8 cellular contexts compared by ENCODE assay signal in genomic region chr2:112048887-112049286, GRCh38. TPM values are rescaled to one million over a fixed set of nuclear protein-coding genes. Genes with fewer than 3 reads are reported as not detected.
DNase-seq lines count a peak whose midpoint lies in the region; ATAC-seq, FAIRE-seq and TF ChIP-seq lines count a peak whose summit lies in the region.

No MANE protein-coding gene starts in this region.

- no peaks in the 10 kb centered on the region for H3K36me3 Mint-ChIP-seq in activated CD8-positive, alpha-beta memory T cell treated with anti-CD3 and anti-CD28 coated beads, Interleukin-2, amount 10 ng/mL, durations not matched to agents 7 days and 5 days
- H3K36me3 Mint-ChIP-seq in activated CD4-positive, alpha-beta memory T cell treated with anti-CD3 and anti-CD28 coated beads, Interleukin-2, amount 10 ng/mL, durations not matched to agents 7 days and 5 days (ENCODE audit: low read depth), result no peaks in the 10 kb centered on the region

- CTCF ChIA-PET in RWPE1 (lab: Yijun Ruan, JAX) (interaction anchor here (0.7 to 2.5 kb wide), 4 partner anchors 23 to 209 kb away, joined by 3 to 12 read pairs (median 4); no protein-coding TSS in a partner anchor), H1 (lab: Charles Lee; ENCODE audit: partially characterized antibody) (interaction anchor here (0.7 to 5.1 kb wide), 10 partner anchors 10 to 454 kb away, joined by 3 to 54 read pairs (median 6); no protein-coding TSS in a partner anchor)
- CTCF ChIA-PET in activated CD8-positive, alpha-beta memory T cell treated with anti-CD3 and anti-CD28 coated beads, Interleukin-2, amount 10 ng/mL, durations not matched to agents 7 days and 5 days (lab: Charles Lee), result interaction anchor here (0.9 to 4.4 kb wide), 2 partner anchors 157 to 161 kb away, joined by 4 to 27 read pairs; no protein-coding TSS in a partner anchor
- CTCF ChIA-PET in activated CD4-positive, alpha-beta memory T cell treated with anti-CD3 and anti-CD28 coated beads, Interleukin-2, amount 10 ng/mL, durations not matched to agents 7 days and 5 days (lab: Charles Lee), result interaction anchor here (0.7 to 4.2 kb wide), 3 partner anchors 161 to 207 kb away, joined by 4 to 22 read pairs (median 5); no protein-coding TSS in a partner anchor

- H4K20me1 ChIP-seq in H1 (replicated peaks in 1 of 2; ENCODE audit: control insufficient read depth in 1 of 2, insufficient read depth in 2 of 2, low read length in 2 of 2), result no peaks in the 10 kb centered on the region

- no peak overlapping the region for H2AFZ ChIP-seq in H1 (ENCODE audit: low read length)

- FAIRE-seq in H1 (lab: Jason Lieb, UNC), result no peak

- ATAC-seq in activated CD8-positive, alpha-beta memory T cell treated with anti-CD3 and anti-CD28 coated beads, Interleukin-2, amount 10 ng/mL, durations not matched to agents 7 days and 5 days, result no peak

- no peak overlapping the region for H3K4me2 ChIP-seq in H1 (ENCODE audit: insufficient read depth in 1 of 2, low read depth in 2 of 2, low read length in 2 of 2)

- no peaks in the 10 kb centered on the region for H3K79me2 ChIP-seq in H1 (ENCODE audit: control insufficient read depth in 1 of 2, insufficient read depth in 2 of 2, low read length in 2 of 2)

- TF ChIP-seq CTCF in RWPE1 (conservative IDR thresholded peaks at IDR 0.05; ENCODE audit: low read depth) (peak; percentile 85), H1 (IDR thresholded peaks at IDR 0.05; ENCODE audit: control extremely low read depth in 1 of 3, insufficient read depth in 1 of 3, low read depth in 1 of 3, low read length in 3 of 3) (peak in 2 of 3 experiments; percentile 38 to 56; a peak in 2 of 4 replicates)

- peak; percentile 61 to 68 for TF ChIP-seq RAD21 in H1 (IDR thresholded peaks at IDR 0.05 in 1 of 2, conservative IDR thresholded peaks at IDR 0.05 in 1 of 2; ENCODE audit: low read depth in 2 of 2, low read length in 2 of 2)

- no peak overlapping the region for H2BK12ac ChIP-seq in H1 (ENCODE audit: low read depth, low read length)

- H3K9me3 ChIP-seq in H1 (ENCODE audit: insufficient read depth in 2 of 2, low read depth in 1 of 2, low read length in 1 of 2), result peaks cover 4 to 7% of the 10 kb centered on the region in 2 experiments; a peak in 3 of 4 replicates

- TF ChIP-seq POLR2A in H1 (IDR thresholded peaks at IDR 0.05; ENCODE audit: control extremely low read depth in 1 of 2, low read depth in 2 of 2, low read length in 2 of 2), result no peak

- no peak overlapping the region for H3K4me3 ChIP-seq in H1 (ENCODE audit: extremely low read depth in 1 of 4, insufficient read depth in 2 of 4, low read depth in 3 of 4, low read length in 4 of 4)

- H3K4me1 Mint-ChIP-seq in activated CD8-positive, alpha-beta memory T cell treated with anti-CD3 and anti-CD28 coated beads, Interleukin-2, amount 10 ng/mL, durations not matched to agents 7 days and 5 days, result peaks cover 7% of the 10 kb centered on the region
- H3K4me1 Mint-ChIP-seq in activated CD4-positive, alpha-beta memory T cell treated with anti-CD3 and anti-CD28 coated beads, Interleukin-2, amount 10 ng/mL, durations not matched to agents 7 days and 5 days, result peaks cover 15% of the 10 kb centered on the region

- H2BK120ac ChIP-seq in H1 (replicated peaks; ENCODE audit: low read depth, low read length), result no peak overlapping the region

- H3K4me3 Mint-ChIP-seq in activated CD8-positive, alpha-beta memory T cell treated with anti-CD3 and anti-CD28 coated beads, Interleukin-2, amount 10 ng/mL, durations not matched to agents 7 days and 5 days, result no peak overlapping the region
- no peak overlapping the region for H3K4me3 Mint-ChIP-seq in activated CD4-positive, alpha-beta memory T cell treated with anti-CD3 and anti-CD28 coated beads, Interleukin-2, amount 10 ng/mL, durations not matched to agents 7 days and 5 days

- no peak overlapping the region for H3K18ac ChIP-seq in H1 (ENCODE audit: extremely low read depth, low read length)

- DNase-seq in activated gamma-delta T cell treated with Interleukin-2 at 50 U/mL for 16 hours (peak; percentile 25), activated gamma-delta T cell (lab: John Stamatoyannopoulos, UW) (no peak), LHCN-M2 (ENCODE audit: low read depth) (peak; percentile 61), RWPE1 (ENCODE audit: low spot score) (peak; percentile 29), H1 (ENCODE audit: low read depth in 1 of 2, low spot score in 2 of 2) (no peak), midbrain (lab: John Stamatoyannopoulos, UW) (peak; percentile 78)
- DNase-seq in activated CD8-positive, alpha-beta memory T cell treated with anti-CD3 and anti-CD28 coated beads, Interleukin-2, amount 10 ng/mL, durations not matched to agents 7 days and 5 days, result no peak
- no peak for DNase-seq in activated CD4-positive, alpha-beta memory T cell treated with anti-CD3 and anti-CD28 coated beads, Interleukin-2, amount 10 ng/mL, durations not matched to agents 7 days and 5 days

- POLR2A ChIA-PET in RWPE1 (lab: Yijun Ruan, JAX; ENCODE audit: low non-redundant PET), result no interaction called here
- POLR2A ChIA-PET in H1 (lab: Charles Lee; ENCODE audit: partially characterized antibody), result interaction anchor here (0.9 kb wide), 2 partner anchors 110 to 150 kb away, joined by 3 read pairs; partner anchors contain the start of gene MERTK
- POLR2A ChIA-PET in activated CD4-positive, alpha-beta memory T cell treated with anti-CD3 and anti-CD28 coated beads, Interleukin-2, amount 10 ng/mL, durations not matched to agents 7 days and 5 days (lab: Charles Lee), result no interaction called here

- no peak overlapping the region for H4K5ac ChIP-seq in H1 (ENCODE audit: insufficient read length, low read depth, low read length)

- no peak overlapping the region for H3K27ac ChIP-seq in RWPE1
- no peak overlapping the region for H3K27ac ChIP-seq in H1 (ENCODE audit: low read depth, low read length)

- peaks cover 19% of the 10 kb centered on the region for H3K27me3 Mint-ChIP-seq in activated CD8-positive, alpha-beta memory T cell treated with anti-CD3 and anti-CD28 coated beads, Interleukin-2, amount 10 ng/mL, durations not matched to agents 7 days and 5 days
- H3K27me3 Mint-ChIP-seq in activated CD4-positive, alpha-beta memory T cell treated with anti-CD3 and anti-CD28 coated beads, Interleukin-2, amount 10 ng/mL, durations not matched to agents 7 days and 5 days, result peaks cover 18% of the 10 kb centered on the region

- no peaks in the 10 kb centered on the region for H3K27me3 ChIP-seq in H1 (replicated peaks in 1 of 4; ENCODE audit: control insufficient read depth in 3 of 4, extremely low read depth in 1 of 4, insufficient read depth in 3 of 4, low read length in 3 of 4)

- no peaks in the 10 kb centered on the region for H3K23me2 ChIP-seq in H1 (ENCODE audit: low read depth, low read length)

- no peak overlapping the region for H3K9ac ChIP-seq in H1 (replicated peaks in 1 of 4; ENCODE audit: extremely low read depth in 1 of 4, low read depth in 3 of 4, low read length in 3 of 4)

- H2AK5ac ChIP-seq in H1 (ENCODE audit: low read depth, low read length), result no peak overlapping the region

- H3K56ac ChIP-seq in H1 (replicated peaks; ENCODE audit: insufficient read length, low read depth, low read length), result no peak overlapping the region

- no peak overlapping the region for H4K91ac ChIP-seq in H1 (replicated peaks; ENCODE audit: insufficient read length, low read length)

- no peak overlapping the region for H2BK5ac ChIP-seq in H1 (ENCODE audit: low read depth, low read length)

- H3K27ac Mint-ChIP-seq in activated CD8-positive, alpha-beta memory T cell treated with anti-CD3 and anti-CD28 coated beads, Interleukin-2, amount 10 ng/mL, durations not matched to agents 7 days and 5 days, result no peak overlapping the region
- H3K27ac Mint-ChIP-seq in activated CD4-positive, alpha-beta memory T cell treated with anti-CD3 and anti-CD28 coated beads, Interleukin-2, amount 10 ng/mL, durations not matched to agents 7 days and 5 days, result no peak overlapping the region

- no peak overlapping the region for H3K4ac ChIP-seq in H1 (replicated peaks; ENCODE audit: insufficient read length, low read depth, low read length)

- H3K79me1 ChIP-seq in H1 (ENCODE audit: low read depth, low read length), result no peaks in the 10 kb centered on the region

- no peak overlapping the region for H2BK20ac ChIP-seq in H1 (ENCODE audit: low read length)

- H3K23ac ChIP-seq in H1 (ENCODE audit: insufficient read length), result no peak overlapping the region

- 53% methylated on average over 3 of the region's 3 CpGs; no CpG with 5 or more reads in 1 of the 2 experiments for WGBS in H1 (ENCODE audit: extremely low coverage in 1 of 2, insufficient coverage in 1 of 2, insufficient read length in 1 of 2, insufficient replicate concordance in 2 of 2, low coverage in 1 of 2, low lambda C conversion rate in 2 of 2, missing lambda C conversion rate in 1 of 2), 2 experiments

- peaks cover 0 to 9% (median 4%) of the 10 kb centered on the region in 4 experiments; a peak in 4 of 7 replicates for H3K4me1 ChIP-seq in H1 (replicated peaks in 1 of 4; ENCODE audit: control insufficient read depth in 3 of 4, insufficient read depth in 4 of 4, low read length in 3 of 4)

- no peak for TF ChIP-seq EP300 in H1 (IDR thresholded peaks at IDR 0.05; ENCODE audit: borderline replicate concordance in 1 of 2, low read depth in 2 of 2, low read length in 2 of 2)

- H3K14ac ChIP-seq in H1 (ENCODE audit: insufficient read length), result no peak overlapping the region

- H4K8ac ChIP-seq in H1 (ENCODE audit: extremely low read depth, insufficient read depth, low read length), result no peak overlapping the region

- peaks cover 2% of the 10 kb centered on the region for H3K9me3 Mint-ChIP-seq in activated CD8-positive, alpha-beta memory T cell treated with anti-CD3 and anti-CD28 coated beads, Interleukin-2, amount 10 ng/mL, durations not matched to agents 7 days and 5 days (ENCODE audit: low read depth)
- H3K9me3 Mint-ChIP-seq in activated CD4-positive, alpha-beta memory T cell treated with anti-CD3 and anti-CD28 coated beads, Interleukin-2, amount 10 ng/mL, durations not matched to agents 7 days and 5 days, result no peaks in the 10 kb centered on the region

- no peaks in the 10 kb centered on the region for H3K36me3 ChIP-seq in H1 (ENCODE audit: control insufficient read depth in 2 of 4, insufficient read depth in 4 of 4, low read length in 3 of 4)

- H2BK15ac ChIP-seq in H1 (ENCODE audit: low read length), result no peak overlapping the region

RNA-seq across cellular contexts. Expression of gene TMEM87B, which starts 6.2 kb away (rescaled TPM):
- 27.4 and 31.6 TPM in 2 replicates for total RNA-seq in LHCN-M2 (2014; rRNA removed)
- polyA plus RNA-seq in LHCN-M2 (2012), result 10.2 TPM
- 7.2 and 9.6 TPM in 2 replicates for total RNA-seq in H1 (2021; fragmentation: NEBNext Ultra II Directional; extraction: Animal tissue kit (Norgen Biotek cat#: 25700))
- 3.0 and 9.0 TPM in 2 replicates for polyA plus RNA-seq in H1 (2011; rRNA removed)
- polyA plus RNA-seq in H1 (2011; cell fraction: cytosol; rRNA removed), result 8.5 TPM
- 3.4 TPM for polyA plus RNA-seq in H1 (2011; cell fraction: nucleus; rRNA removed)
- 3.7 to 6.8 TPM (median 4.5 TPM) in 4 replicates for polyA plus RNA-seq in H1 (2012, experiment 1 of 2)
- polyA plus RNA-seq in H1 (2012, experiment 2 of 2), result 0.89 TPM
- polyA plus RNA-seq in H1 (2013, experiment 1 of 2), result 12.3 TPM
- 11.6 TPM for polyA plus RNA-seq in H1 (2013, experiment 2 of 2)
- 4.5 and 5.5 TPM in 2 replicates for polyA minus RNA-seq in H1 (2011; rRNA and poly(A)+ RNA removed)
- 12.8 TPM for polyA minus RNA-seq in H1 (2011; cell fraction: cytosol; rRNA and poly(A)+ RNA removed)
- polyA minus RNA-seq in H1 (2011; cell fraction: nucleus; rRNA and poly(A)+ RNA removed), result 9.5 TPM
- total RNA-seq in activated CD8-positive, alpha-beta memory T cell treated with anti-CD3 and anti-CD28 coated beads, Interleukin-2, amount 10 ng/mL, durations not matched to agents 7 days and 5 days, result 10 to 100 TPM; 19.1 to 19.7 TPM
- 10 to 100 TPM; 23.8 to 24.0 TPM for total RNA-seq in activated CD4-positive, alpha-beta memory T cell treated with anti-CD3 and anti-CD28 coated beads, Interleukin-2, amount 10 ng/mL, durations not matched to agents 7 days and 5 days

Comparison
In these comparisons a context has a peak if more than half of its experiments do, and no peak if none do; other contexts are left out.
1. DNase-seq: peak in activated gamma-delta T cell treated with Interleukin-2 at 50 U/mL for 16 hours (single experiment), LHCN-M2 (single experiment), RWPE1 (single experiment) and midbrain (single experiment); none in activated gamma-delta T cell (single experiment), H1 (0 of 2), activated CD8-positive, alpha-beta memory T cell treated with anti-CD3 and anti-CD28 coated beads, Interleukin-2, amount 10 ng/mL, durations not matched to agents 7 days and 5 days (single experiment) and activated CD4-positive, alpha-beta memory T cell treated with anti-CD3 and anti-CD28 coated beads, Interleukin-2, amount 10 ng/mL, durations not matched to agents 7 days and 5 days (single experiment).